In genomic region chr14:33802737-33803136, GRCh38 we compare ENCODE assay signal across 28 cellular contexts.
"Had no signal": no experiment of that assay in that cellular context is flagged by ENCODE, and none has a peak within 500 bp of the region (broad histone marks: within the 10 kb centered on the region; RNA-seq: fewer than 3 reads in every experiment).

No MANE protein-coding gene starts in this region.

- DNase-seq: colonic mucosa; cortex of kidney; dermis blood vessel endothelial cell; effector CD4-positive, alpha-beta T cell; effector CD8-positive, alpha-beta T cell; effector memory CD4-positive, alpha-beta T cell; effector memory CD8-positive, alpha-beta T cell; endodermal cell; erythroblast; esophagus squamous epithelium; foreskin fibroblast; foreskin keratinocyte; foreskin melanocyte; gastrocnemius medialis; glutamatergic neuron; head of caudate nucleus; heart left ventricle; heart right ventricle had no signal

- H3K27me3 ChIP-seq: colonic mucosa had no signal

- ATAC-seq: effector memory CD8-positive, alpha-beta T cell; esophagus mucosa; foreskin keratinocyte; gastrocnemius medialis; gastroesophageal sphincter; heart left ventricle; heart right ventricle had no signal

- H3K9me3 Mint-ChIP-seq: dendritic cell treated with granulocyte-macrophage colony-stimulating factor and Interleukin-4, amounts not matched to agents 40 ng/mL and 50 ng/mL, for 4 days had no signal

- H3K4me1 ChIP-seq: colonic mucosa, foreskin keratinocyte, gastrocnemius medialis, heart right ventricle had no signal

- H3K27ac Mint-ChIP-seq: dendritic cell treated with granulocyte-macrophage colony-stimulating factor and Interleukin-4, amounts not matched to agents 40 ng/mL and 50 ng/mL, for 4 days; effector memory CD8-positive, alpha-beta T cell; endodermal cell had no signal

- FAIRE-seq: colon, endometrium, endothelial cell of umbilical vein, frontal cortex had no signal

- H3K27ac ChIP-seq: colonic mucosa, coronary artery, epithelial cell of prostate, esophagus muscularis mucosa, esophagus squamous epithelium, foreskin keratinocyte, gastrocnemius medialis, gastroesophageal sphincter, heart left ventricle, heart right ventricle had no signal

- H3K4me3 Mint-ChIP-seq: dendritic cell treated with granulocyte-macrophage colony-stimulating factor and Interleukin-4, amounts not matched to agents 40 ng/mL and 50 ng/mL, for 4 days; effector memory CD8-positive, alpha-beta T cell; endodermal cell had no signal

- H3K36me3 ChIP-seq: colonic mucosa, esophagus muscularis mucosa, esophagus squamous epithelium, gastrocnemius medialis, gastroesophageal sphincter, heart left ventricle, heart right ventricle had no signal

- H3K9me3 ChIP-seq: colonic mucosa, esophagus muscularis mucosa, esophagus squamous epithelium, gastrocnemius medialis, gastroesophageal sphincter, heart left ventricle, heart right ventricle had no signal

- H3K4me3 ChIP-seq: colonic mucosa, coronary artery, esophagus muscularis mucosa, esophagus squamous epithelium, gastrocnemius medialis, gastroesophageal sphincter, heart left ventricle, heart right ventricle had no signal
